1 cellular context compared by ENCODE assay signal in the genomic region with DNA sequence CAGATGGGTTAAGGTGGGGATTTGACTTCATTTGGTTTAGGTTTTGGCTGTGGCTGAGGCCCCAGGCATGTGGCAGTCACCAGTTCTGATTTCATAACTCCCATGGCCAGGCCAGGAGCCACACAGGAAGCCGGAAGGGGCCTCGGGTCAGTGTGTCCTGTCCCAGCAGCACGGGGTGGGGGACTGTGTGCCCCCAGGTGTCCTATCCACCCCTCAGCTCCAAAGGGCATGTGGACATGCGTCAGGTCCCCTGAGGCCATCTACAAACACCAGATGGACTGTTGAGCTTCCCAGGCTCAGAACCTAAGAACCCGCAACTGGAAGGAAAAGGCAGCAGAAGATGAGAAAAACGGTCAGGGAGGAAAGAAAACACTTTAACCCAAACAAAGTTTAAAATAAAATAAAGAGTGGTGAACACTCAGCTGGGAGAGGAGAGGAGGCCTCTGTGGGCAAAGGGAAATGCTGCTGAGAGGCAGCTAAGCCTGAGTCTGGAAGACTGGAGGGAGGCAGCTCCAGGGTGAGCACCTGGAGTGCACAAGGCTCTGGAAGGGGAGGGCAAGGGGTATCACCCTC.
TF ChIP-seq lines count a peak whose summit lies in the region.

No MANE protein-coding gene starts in this region.

TF ChIP-seq in HepG2, 621 proteins besides CTCF, POLR2A, EP300 and RAD21 (continued from another document and continues in another):
- TF ChIP-seq, protein P1, sequence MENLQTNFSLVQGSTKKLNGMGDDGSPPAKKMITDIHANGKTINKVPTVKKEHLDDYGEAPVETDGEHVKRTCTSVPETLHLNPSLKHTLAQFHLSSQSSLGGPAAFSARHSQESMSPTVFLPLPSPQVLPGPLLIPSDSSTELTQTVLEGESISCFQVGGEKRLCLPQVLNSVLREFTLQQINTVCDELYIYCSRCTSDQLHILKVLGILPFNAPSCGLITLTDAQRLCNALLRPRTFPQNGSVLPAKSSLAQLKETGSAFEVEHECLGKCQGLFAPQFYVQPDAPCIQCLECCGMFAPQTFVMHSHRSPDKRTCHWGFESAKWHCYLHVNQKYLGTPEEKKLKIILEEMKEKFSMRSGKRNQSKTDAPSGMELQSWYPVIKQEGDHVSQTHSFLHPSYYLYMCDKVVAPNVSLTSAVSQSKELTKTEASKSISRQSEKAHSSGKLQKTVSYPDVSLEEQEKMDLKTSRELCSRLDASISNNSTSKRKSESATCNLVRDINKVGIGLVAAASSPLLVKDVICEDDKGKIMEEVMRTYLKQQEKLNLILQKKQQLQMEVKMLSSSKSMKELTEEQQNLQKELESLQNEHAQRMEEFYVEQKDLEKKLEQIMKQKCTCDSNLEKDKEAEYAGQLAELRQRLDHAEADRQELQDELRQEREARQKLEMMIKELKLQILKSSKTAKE (CRISPR knock-in tag; IDR thresholded peaks at IDR 0.05; ENCODE audit: borderline replicate concordance), result no peak; the same call in 1 of the 2 replicates
- TF ChIP-seq PTBP1 (IDR thresholded peaks at IDR 0.05; ENCODE audit: low read depth, low read length, poor library complexity, severe bottlenecking) (no peak), SMYD3 (CRISPR knock-in tag; IDR thresholded peaks at IDR 0.05) (0 out of 2 replicates have a peak, but pooled peaks have one; percentile 84), CBX1 (IDR thresholded peaks at IDR 0.05; ENCODE audit: low read depth) (peak; percentile 70), GABPB1 (CRISPR knock-in tag; IDR thresholded peaks at IDR 0.05) (peak; percentile 87), SYNCRIP (IDR thresholded peaks at IDR 0.05; ENCODE audit: insufficient read depth, low read depth, low read length) (no peak), ZNF556 (CRISPR knock-in tag; IDR thresholded peaks at IDR 0.05; ENCODE audit: borderline replicate concordance) (peak; percentile 78; the same call in 1 of the 2 replicates), RNF2 (conservative IDR thresholded peaks at IDR 0.05; ENCODE audit: low read depth) (0 out of 2 replicates have a peak, but pooled peaks have one; percentile 51), BRD4 (CRISPR knock-in tag; IDR thresholded peaks at IDR 0.05) (peak; percentile 97), ZNF274 (CRISPR knock-in tag; IDR thresholded peaks at IDR 0.05) (peak; percentile 68; the same call in 1 of the 2 replicates), PHF8 (CRISPR knock-in tag; IDR thresholded peaks at IDR 0.05) (no peak; the same call in 1 of the 2 replicates), ZBTB7A (CRISPR knock-in tag; IDR thresholded peaks at IDR 0.05) (no peak; the same call in none of the 2 replicates), ZNF317 (CRISPR knock-in tag; IDR thresholded peaks at IDR 0.05) (peak; percentile 88), ZNF256 (CRISPR knock-in tag; conservative IDR thresholded peaks at IDR 0.05) (peak; percentile 64; the same call in 1 of the 2 replicates), REPIN1 (CRISPR knock-in tag; IDR thresholded peaks at IDR 0.05; ENCODE audit: borderline replicate concordance, low read depth) (peak; percentile 87), PRPF4 (IDR thresholded peaks at IDR 0.05; ENCODE audit: low read depth, low read length, poor library complexity, severe bottlenecking) (no peak), GATAD1 (CRISPR knock-in tag; IDR thresholded peaks at IDR 0.05) (peak; percentile 58; the same call in 1 of the 2 replicates), ZNF570 (CRISPR knock-in tag; IDR thresholded peaks at IDR 0.05; ENCODE audit: borderline replicate concordance) (no peak), KDM5B (CRISPR knock-in tag; IDR thresholded peaks at IDR 0.05; ENCODE audit: borderline replicate concordance) (peak; percentile 96; the same call in 1 of the 2 replicates), SNRNP70 (IDR thresholded peaks at IDR 0.05; ENCODE audit: low read depth, low read length) (no peak), HHEX (CRISPR knock-in tag; IDR thresholded peaks at IDR 0.05) (peak; percentile 51; the same call in 1 of the 2 replicates), HES4 (CRISPR knock-in tag; IDR thresholded peaks at IDR 0.05; ENCODE audit: borderline replicate concordance) (peak; percentile 75; the same call in 1 of the 2 replicates)
- TF ChIP-seq, protein P2, sequence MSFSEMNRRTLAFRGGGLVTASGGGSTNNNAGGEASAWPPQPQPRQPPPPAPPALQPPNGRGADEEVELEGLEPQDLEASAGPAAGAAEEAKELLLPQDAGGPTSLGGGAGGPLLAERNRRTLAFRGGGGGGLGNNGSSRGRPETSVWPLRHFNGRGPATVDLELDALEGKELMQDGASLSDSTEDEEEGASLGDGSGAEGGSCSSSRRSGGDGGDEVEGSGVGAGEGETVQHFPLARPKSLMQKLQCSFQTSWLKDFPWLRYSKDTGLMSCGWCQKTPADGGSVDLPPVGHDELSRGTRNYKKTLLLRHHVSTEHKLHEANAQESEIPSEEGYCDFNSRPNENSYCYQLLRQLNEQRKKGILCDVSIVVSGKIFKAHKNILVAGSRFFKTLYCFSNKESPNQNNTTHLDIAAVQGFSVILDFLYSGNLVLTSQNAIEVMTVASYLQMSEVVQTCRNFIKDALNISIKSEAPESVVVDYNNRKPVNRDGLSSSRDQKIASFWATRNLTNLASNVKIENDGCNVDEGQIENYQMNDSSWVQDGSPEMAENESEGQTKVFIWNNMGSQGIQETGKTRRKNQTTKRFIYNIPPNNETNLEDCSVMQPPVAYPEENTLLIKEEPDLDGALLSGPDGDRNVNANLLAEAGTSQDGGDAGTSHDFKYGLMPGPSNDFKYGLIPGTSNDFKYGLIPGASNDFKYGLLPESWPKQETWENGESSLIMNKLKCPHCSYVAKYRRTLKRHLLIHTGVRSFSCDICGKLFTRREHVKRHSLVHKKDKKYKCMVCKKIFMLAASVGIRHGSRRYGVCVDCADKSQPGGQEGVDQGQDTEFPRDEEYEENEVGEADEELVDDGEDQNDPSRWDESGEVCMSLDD (CRISPR knock-in tag; IDR thresholded peaks at IDR 0.05; ENCODE audit: borderline replicate concordance), result peak; percentile 27; the same call in 1 of the 2 replicates
- TF ChIP-seq, protein P3, sequence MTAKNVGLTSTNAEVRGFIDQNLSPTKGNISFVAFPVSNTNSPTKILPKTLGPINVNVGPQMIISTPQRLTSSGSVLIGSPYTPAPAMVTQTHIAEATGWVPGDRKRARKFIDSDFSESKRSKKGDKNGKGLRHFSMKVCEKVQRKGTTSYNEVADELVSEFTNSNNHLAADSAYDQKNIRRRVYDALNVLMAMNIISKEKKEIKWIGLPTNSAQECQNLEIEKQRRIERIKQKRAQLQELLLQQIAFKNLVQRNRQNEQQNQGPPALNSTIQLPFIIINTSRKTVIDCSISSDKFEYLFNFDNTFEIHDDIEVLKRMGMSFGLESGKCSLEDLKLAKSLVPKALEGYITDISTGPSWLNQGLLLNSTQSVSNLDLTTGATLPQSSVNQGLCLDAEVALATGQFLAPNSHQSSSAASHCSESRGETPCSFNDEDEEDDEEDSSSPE (CRISPR knock-in tag; IDR thresholded peaks at IDR 0.05), result peak; percentile 78
- TF ChIP-seq, protein P4, sequence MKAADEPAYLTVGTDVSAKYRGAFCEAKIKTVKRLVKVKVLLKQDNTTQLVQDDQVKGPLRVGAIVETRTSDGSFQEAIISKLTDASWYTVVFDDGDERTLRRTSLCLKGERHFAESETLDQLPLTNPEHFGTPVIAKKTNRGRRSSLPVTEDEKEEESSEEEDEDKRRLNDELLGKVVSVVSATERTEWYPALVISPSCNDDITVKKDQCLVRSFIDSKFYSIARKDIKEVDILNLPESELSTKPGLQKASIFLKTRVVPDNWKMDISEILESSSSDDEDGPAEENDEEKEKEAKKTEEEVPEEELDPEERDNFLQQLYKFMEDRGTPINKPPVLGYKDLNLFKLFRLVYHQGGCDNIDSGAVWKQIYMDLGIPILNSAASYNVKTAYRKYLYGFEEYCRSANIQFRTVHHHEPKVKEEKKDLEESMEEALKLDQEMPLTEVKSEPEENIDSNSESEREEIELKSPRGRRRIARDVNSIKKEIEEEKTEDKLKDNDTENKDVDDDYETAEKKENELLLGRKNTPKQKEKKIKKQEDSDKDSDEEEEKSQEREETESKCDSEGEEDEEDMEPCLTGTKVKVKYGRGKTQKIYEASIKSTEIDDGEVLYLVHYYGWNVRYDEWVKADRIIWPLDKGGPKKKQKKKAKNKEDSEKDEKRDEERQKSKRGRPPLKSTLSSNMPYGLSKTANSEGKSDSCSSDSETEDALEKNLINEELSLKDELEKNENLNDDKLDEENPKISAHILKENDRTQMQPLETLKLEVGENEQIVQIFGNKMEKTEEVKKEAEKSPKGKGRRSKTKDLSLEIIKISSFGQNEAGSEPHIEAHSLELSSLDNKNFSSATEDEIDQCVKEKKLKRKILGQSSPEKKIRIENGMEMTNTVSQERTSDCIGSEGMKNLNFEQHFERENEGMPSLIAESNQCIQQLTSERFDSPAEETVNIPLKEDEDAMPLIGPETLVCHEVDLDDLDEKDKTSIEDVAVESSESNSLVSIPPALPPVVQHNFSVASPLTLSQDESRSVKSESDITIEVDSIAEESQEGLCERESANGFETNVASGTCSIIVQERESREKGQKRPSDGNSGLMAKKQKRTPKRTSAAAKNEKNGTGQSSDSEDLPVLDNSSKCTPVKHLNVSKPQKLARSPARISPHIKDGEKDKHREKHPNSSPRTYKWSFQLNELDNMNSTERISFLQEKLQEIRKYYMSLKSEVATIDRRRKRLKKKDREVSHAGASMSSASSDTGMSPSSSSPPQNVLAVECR (CRISPR knock-in tag; IDR thresholded peaks at IDR 0.05; ENCODE audit: borderline replicate concordance), result peak; percentile 69; the same call in 1 of the 2 replicates
- TF ChIP-seq, protein P5, sequence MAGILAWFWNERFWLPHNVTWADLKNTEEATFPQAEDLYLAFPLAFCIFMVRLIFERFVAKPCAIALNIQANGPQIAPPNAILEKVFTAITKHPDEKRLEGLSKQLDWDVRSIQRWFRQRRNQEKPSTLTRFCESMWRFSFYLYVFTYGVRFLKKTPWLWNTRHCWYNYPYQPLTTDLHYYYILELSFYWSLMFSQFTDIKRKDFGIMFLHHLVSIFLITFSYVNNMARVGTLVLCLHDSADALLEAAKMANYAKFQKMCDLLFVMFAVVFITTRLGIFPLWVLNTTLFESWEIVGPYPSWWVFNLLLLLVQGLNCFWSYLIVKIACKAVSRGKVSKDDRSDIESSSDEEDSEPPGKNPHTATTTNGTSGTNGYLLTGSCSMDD (CRISPR knock-in tag; IDR thresholded peaks at IDR 0.05), result 0 out of 2 replicates have a peak, but pooled peaks have one; percentile 12
- TF ChIP-seq, protein P6, sequence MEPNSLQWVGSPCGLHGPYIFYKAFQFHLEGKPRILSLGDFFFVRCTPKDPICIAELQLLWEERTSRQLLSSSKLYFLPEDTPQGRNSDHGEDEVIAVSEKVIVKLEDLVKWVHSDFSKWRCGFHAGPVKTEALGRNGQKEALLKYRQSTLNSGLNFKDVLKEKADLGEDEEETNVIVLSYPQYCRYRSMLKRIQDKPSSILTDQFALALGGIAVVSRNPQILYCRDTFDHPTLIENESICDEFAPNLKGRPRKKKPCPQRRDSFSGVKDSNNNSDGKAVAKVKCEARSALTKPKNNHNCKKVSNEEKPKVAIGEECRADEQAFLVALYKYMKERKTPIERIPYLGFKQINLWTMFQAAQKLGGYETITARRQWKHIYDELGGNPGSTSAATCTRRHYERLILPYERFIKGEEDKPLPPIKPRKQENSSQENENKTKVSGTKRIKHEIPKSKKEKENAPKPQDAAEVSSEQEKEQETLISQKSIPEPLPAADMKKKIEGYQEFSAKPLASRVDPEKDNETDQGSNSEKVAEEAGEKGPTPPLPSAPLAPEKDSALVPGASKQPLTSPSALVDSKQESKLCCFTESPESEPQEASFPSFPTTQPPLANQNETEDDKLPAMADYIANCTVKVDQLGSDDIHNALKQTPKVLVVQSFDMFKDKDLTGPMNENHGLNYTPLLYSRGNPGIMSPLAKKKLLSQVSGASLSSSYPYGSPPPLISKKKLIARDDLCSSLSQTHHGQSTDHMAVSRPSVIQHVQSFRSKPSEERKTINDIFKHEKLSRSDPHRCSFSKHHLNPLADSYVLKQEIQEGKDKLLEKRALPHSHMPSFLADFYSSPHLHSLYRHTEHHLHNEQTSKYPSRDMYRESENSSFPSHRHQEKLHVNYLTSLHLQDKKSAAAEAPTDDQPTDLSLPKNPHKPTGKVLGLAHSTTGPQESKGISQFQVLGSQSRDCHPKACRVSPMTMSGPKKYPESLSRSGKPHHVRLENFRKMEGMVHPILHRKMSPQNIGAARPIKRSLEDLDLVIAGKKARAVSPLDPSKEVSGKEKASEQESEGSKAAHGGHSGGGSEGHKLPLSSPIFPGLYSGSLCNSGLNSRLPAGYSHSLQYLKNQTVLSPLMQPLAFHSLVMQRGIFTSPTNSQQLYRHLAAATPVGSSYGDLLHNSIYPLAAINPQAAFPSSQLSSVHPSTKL (CRISPR knock-in tag; IDR thresholded peaks at IDR 0.05), result peak; percentile 87
- TF ChIP-seq, protein P7, sequence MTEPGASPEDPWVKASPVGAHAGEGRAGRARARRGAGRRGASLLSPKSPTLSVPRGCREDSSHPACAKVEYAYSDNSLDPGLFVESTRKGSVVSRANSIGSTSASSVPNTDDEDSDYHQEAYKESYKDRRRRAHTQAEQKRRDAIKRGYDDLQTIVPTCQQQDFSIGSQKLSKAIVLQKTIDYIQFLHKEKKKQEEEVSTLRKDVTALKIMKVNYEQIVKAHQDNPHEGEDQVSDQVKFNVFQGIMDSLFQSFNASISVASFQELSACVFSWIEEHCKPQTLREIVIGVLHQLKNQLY (CRISPR knock-in tag; IDR thresholded peaks at IDR 0.05), result peak; percentile 91; the same call in 1 of the 2 replicates
- TF ChIP-seq, protein P8, sequence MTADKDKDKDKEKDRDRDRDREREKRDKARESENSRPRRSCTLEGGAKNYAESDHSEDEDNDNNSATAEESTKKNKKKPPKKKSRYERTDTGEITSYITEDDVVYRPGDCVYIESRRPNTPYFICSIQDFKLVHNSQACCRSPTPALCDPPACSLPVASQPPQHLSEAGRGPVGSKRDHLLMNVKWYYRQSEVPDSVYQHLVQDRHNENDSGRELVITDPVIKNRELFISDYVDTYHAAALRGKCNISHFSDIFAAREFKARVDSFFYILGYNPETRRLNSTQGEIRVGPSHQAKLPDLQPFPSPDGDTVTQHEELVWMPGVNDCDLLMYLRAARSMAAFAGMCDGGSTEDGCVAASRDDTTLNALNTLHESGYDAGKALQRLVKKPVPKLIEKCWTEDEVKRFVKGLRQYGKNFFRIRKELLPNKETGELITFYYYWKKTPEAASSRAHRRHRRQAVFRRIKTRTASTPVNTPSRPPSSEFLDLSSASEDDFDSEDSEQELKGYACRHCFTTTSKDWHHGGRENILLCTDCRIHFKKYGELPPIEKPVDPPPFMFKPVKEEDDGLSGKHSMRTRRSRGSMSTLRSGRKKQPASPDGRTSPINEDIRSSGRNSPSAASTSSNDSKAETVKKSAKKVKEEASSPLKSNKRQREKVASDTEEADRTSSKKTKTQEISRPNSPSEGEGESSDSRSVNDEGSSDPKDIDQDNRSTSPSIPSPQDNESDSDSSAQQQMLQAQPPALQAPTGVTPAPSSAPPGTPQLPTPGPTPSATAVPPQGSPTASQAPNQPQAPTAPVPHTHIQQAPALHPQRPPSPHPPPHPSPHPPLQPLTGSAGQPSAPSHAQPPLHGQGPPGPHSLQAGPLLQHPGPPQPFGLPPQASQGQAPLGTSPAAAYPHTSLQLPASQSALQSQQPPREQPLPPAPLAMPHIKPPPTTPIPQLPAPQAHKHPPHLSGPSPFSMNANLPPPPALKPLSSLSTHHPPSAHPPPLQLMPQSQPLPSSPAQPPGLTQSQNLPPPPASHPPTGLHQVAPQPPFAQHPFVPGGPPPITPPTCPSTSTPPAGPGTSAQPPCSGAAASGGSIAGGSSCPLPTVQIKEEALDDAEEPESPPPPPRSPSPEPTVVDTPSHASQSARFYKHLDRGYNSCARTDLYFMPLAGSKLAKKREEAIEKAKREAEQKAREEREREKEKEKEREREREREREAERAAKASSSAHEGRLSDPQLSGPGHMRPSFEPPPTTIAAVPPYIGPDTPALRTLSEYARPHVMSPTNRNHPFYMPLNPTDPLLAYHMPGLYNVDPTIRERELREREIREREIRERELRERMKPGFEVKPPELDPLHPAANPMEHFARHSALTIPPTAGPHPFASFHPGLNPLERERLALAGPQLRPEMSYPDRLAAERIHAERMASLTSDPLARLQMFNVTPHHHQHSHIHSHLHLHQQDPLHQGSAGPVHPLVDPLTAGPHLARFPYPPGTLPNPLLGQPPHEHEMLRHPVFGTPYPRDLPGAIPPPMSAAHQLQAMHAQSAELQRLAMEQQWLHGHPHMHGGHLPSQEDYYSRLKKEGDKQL (CRISPR knock-in tag; IDR thresholded peaks at IDR 0.05; ENCODE audit: low read depth), result peak; percentile 19; the same call in 1 of the 2 replicates
